In the genomic region with DNA sequence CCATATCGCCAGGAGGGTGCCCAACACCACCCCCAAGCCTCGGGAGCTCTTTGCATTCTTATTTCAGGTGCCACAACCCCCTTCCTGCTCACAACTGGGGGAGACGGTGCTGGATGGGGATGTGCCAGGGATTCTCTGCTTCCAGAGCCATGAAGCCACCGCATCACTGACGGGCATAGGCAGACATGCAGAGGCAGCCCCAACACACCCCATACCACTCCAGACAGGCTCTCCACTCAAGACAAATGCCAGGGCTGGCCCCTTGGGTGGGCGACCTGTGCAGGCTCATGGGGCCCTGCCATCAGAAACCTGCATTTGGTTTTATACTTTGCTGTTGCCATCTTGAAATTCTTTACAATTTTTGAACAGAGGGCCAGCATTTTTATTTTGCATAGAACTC, we compare ENCODE assay signal across 18 cellular contexts. TPM values are rescaled to one million over a fixed set of nuclear protein-coding genes. Genes with fewer than 3 reads are reported as not detected.
DNase-seq lines count a peak whose midpoint lies in the region; ATAC-seq, FAIRE-seq and TF ChIP-seq lines count a peak whose summit lies in the region.
"Had no signal": no experiment of that assay in that cellular context is flagged by ENCODE, and none has a peak within 500 bp of the region (broad histone marks: within the 10 kb centered on the region; RNA-seq: fewer than 3 reads in every experiment).

No MANE protein-coding gene starts in this region.

- no TSS peak for BruUV-seq in IMR-90 (replicated peaks; lab: Mats Ljungman, UMichigan)

- no peak overlapping the region for H2BK15ac ChIP-seq in IMR-90 (ENCODE audit: low read depth, low read length)
- 0 out of 2 replicates have a peak overlapping the region, but pooled peaks have one; percentile 61 for H2BK15ac ChIP-seq in H1 (ENCODE audit: low read length)

- TF ChIP-seq RAD21 in A549 (conservative IDR thresholded peaks at IDR 0.05 in 1 of 2, IDR thresholded peaks at IDR 0.05 in 1 of 2) (no peak), IMR-90 (IDR thresholded peaks at IDR 0.05; ENCODE audit: low read length) (no peak), H1 (IDR thresholded peaks at IDR 0.05 in 1 of 2, conservative IDR thresholded peaks at IDR 0.05 in 1 of 2; ENCODE audit: low read depth in 2 of 2, low read length in 2 of 2) (no peak)

- H2AK5ac ChIP-seq in IMR-90 (ENCODE audit: low read depth, low read length), result no peak overlapping the region
- no peak overlapping the region for H2AK5ac ChIP-seq in H1 (ENCODE audit: low read depth, low read length)

- no peak overlapping the region for H2BK12ac ChIP-seq in H1 (ENCODE audit: low read depth, low read length)

- in situ Hi-C loops in IMR-90 (cut with MboI; ENCODE audit: low sequenced_read_pairs), result loop anchor here (10.0 kb wide), 2 partner anchors 224 to 464 kb away; partner anchors contain the start of gene FAN1

- H3K36me3 Mint-ChIP-seq in stimulated activated memory B cell treated with anti-CD40 and anti-IgM and Interleukin-4, amounts not matched to agents 10 μg/mL and 1 μg/mL and 100 μg/mL, for 72 hours, result no peaks in the 10 kb centered on the region
- no peaks in the 10 kb centered on the region for H3K36me3 Mint-ChIP-seq in T-helper 2 cell treated with Interferon-gamma antibody and Interleukin-4, amounts not matched to agents 5 μg/mL and 100 μg/mL, for 36 hours (ENCODE audit: low read depth)
- H3K36me3 Mint-ChIP-seq: IgD-negative memory B cell had no signal

- H3K4me3 ChIP-seq in A549 (no peak overlapping the region), IMR-90 (ENCODE audit: insufficient read depth, low read depth, low read length) (no peak overlapping the region), H1 (ENCODE audit: extremely low read depth in 1 of 4, insufficient read depth in 2 of 4, low read depth in 3 of 4, low read length in 4 of 4) (no peak overlapping the region), uterus (no peak overlapping the region)

- H3K4me1 ChIP-seq in A549 (0 out of 3 replicates have a peak, but pooled peaks cover 3% of the 10 kb centered on the region), IMR-90 (ENCODE audit: control insufficient read depth, insufficient read depth, low read length) (peaks cover 4% of the 10 kb centered on the region), H1 (replicated peaks in 1 of 4; ENCODE audit: control insufficient read depth in 3 of 4, insufficient read depth in 4 of 4, low read length in 3 of 4) (no peaks in the 10 kb centered on the region; a peak in 3 of 7 replicates), uterus (no peaks in the 10 kb centered on the region)
- H3K4me1 ChIP-seq: Caco-2 had no signal

- peak overlapping the region; percentile 46 for H2AFZ ChIP-seq in IMR-90 (replicated peaks; ENCODE audit: low read length, poor library complexity)
- no peak overlapping the region for H2AFZ ChIP-seq in H1 (ENCODE audit: low read length)

- no peak for TF ChIP-seq POLR2A in A549 (IDR thresholded peaks at IDR 0.05; ENCODE audit: low read length)
- no peak for TF ChIP-seq POLR2A in IMR-90 (IDR thresholded peaks at IDR 0.05; ENCODE audit: low read depth, low read length)
- no peak for TF ChIP-seq POLR2A in H1 (IDR thresholded peaks at IDR 0.05; ENCODE audit: control extremely low read depth in 1 of 2, low read depth in 2 of 2, low read length in 2 of 2)
- TF ChIP-seq POLR2A in uterus (IDR thresholded peaks at IDR 0.05), result no peak

- H3K4me2 ChIP-seq in A549 (peak overlapping the region; percentile 82), IMR-90 (ENCODE audit: low read depth, low read length) (no peak overlapping the region), H1 (ENCODE audit: insufficient read depth in 1 of 2, low read depth in 2 of 2, low read length in 2 of 2) (no peak overlapping the region)

- H3K27ac ChIP-seq in A549 (no peak overlapping the region), IMR-90 (ENCODE audit: insufficient read depth, low read length) (no peak overlapping the region), H1 (ENCODE audit: low read depth, low read length) (no peak overlapping the region), uterus (no peak overlapping the region)
- H3K27ac ChIP-seq: C4-2B, HL-60 had no signal

- H3K4me1 Mint-ChIP-seq in stimulated activated memory B cell treated with anti-CD40 and anti-IgM and Interleukin-4, amounts not matched to agents 10 μg/mL and 1 μg/mL and 100 μg/mL, for 72 hours, result peaks cover 13% of the 10 kb centered on the region
- H3K4me1 Mint-ChIP-seq in T-helper 2 cell treated with Interferon-gamma antibody and Interleukin-4, amounts not matched to agents 5 μg/mL and 100 μg/mL, for 36 hours (ENCODE audit: low read depth), result peaks cover 2% of the 10 kb centered on the region

- TF ChIP-seq EP300 in A549 (IDR thresholded peaks at IDR 0.05) (no peak), H1 (IDR thresholded peaks at IDR 0.05; ENCODE audit: borderline replicate concordance in 1 of 2, low read depth in 2 of 2, low read length in 2 of 2) (no peak)

- no peaks in the 10 kb centered on the region for H3K79me1 ChIP-seq in IMR-90 (ENCODE audit: low read depth in 1 of 2, low read length in 2 of 2)
- no peaks in the 10 kb centered on the region for H3K79me1 ChIP-seq in H1 (ENCODE audit: low read depth, low read length)

- CTCF ChIA-PET in A549 (lab: Yijun Ruan, JAX), result interaction anchor here (0.6 to 6.8 kb wide), 61 partner anchors 8 to 501 kb away, joined by 3 to 91 read pairs (median 6); partner anchors contain the start of genes FAN1 and TRPM1
- CTCF ChIA-PET in IMR-90 (lab: Yijun Ruan, JAX), result interaction anchor here (0.8 to 2.0 kb wide), 13 partner anchors 10 to 362 kb away, joined by 3 to 10 read pairs (median 4); partner anchors contain the start of gene MTMR10
- CTCF ChIA-PET in H1 (lab: Charles Lee; ENCODE audit: partially characterized antibody), result interaction anchor here (0.6 to 5.5 kb wide), 68 partner anchors 9 to 466 kb away, joined by 3 to 40 read pairs (median 5); partner anchors contain the start of genes MTMR10 and TRPM1

- 46% methylated on average over 6 of the region's 6 CpGs for WGBS in A549 (ENCODE audit: missing lambda C conversion rate)
- WGBS in IMR-90 (ENCODE audit: extremely low coverage in 2 of 2, insufficient read length in 1 of 2), 2 experiments, result 63% methylated on average over 1 of the region's 6 CpGs; no CpG with 5 or more reads in 1 of the 2 experiments
- 83% methylated on average over 6 of the region's 6 CpGs; no CpG with 5 or more reads in 1 of the 2 experiments for WGBS in H1 (ENCODE audit: extremely low coverage in 1 of 2, insufficient coverage in 1 of 2, insufficient read length in 1 of 2, insufficient replicate concordance in 2 of 2, low coverage in 1 of 2, low lambda C conversion rate in 2 of 2, missing lambda C conversion rate in 1 of 2), 2 experiments

- no peak overlapping the region for H4K5ac ChIP-seq in IMR-90 (ENCODE audit: low read depth, low read length)
- no peak overlapping the region for H4K5ac ChIP-seq in H1 (ENCODE audit: insufficient read length, low read depth, low read length)

- H3K9me1 ChIP-seq in IMR-90 (ENCODE audit: insufficient read depth, low read length), result no peaks in the 10 kb centered on the region

- H3K9ac ChIP-seq in IMR-90 (ENCODE audit: low read depth, low read length) (no peak overlapping the region), H1 (replicated peaks in 1 of 4; ENCODE audit: extremely low read depth in 1 of 4, low read depth in 3 of 4, low read length in 3 of 4) (no peak overlapping the region)

- peaks cover 13% of the 10 kb centered on the region for H3K27me3 ChIP-seq in IMR-90 (ENCODE audit: control insufficient read depth, insufficient read depth, low read length)
- no peaks in the 10 kb centered on the region for H3K27me3 ChIP-seq in H1 (replicated peaks in 1 of 4; ENCODE audit: control insufficient read depth in 3 of 4, extremely low read depth in 1 of 4, insufficient read depth in 3 of 4, low read length in 3 of 4)
- no peaks in the 10 kb centered on the region for H3K27me3 ChIP-seq in uterus

- intact Hi-C loops in IMR-90 (cut with micrococcal nuclease), result loop anchor here (2.0 kb wide), 3 partner anchors 174 to 464 kb away; no protein-coding TSS in a partner anchor
- intact Hi-C loops in uterus (cut with DNase I; ENCODE audit: low total_unique reads), result no loop called here

- H3K14ac ChIP-seq in IMR-90 (replicated peaks; ENCODE audit: low read depth, low read length) (no peak overlapping the region), H1 (ENCODE audit: insufficient read length) (no peak overlapping the region)

- H3K23ac ChIP-seq in IMR-90 (ENCODE audit: low read depth, low read length), result no peak overlapping the region
- no peak overlapping the region for H3K23ac ChIP-seq in H1 (ENCODE audit: insufficient read length)

- H3K4me3 Mint-ChIP-seq in stimulated activated memory B cell treated with anti-CD40 and anti-IgM and Interleukin-4, amounts not matched to agents 10 μg/mL and 1 μg/mL and 100 μg/mL, for 72 hours, result no peak overlapping the region
- H3K4me3 Mint-ChIP-seq in T-helper 2 cell treated with Interferon-gamma antibody and Interleukin-4, amounts not matched to agents 5 μg/mL and 100 μg/mL, for 36 hours, result no peak overlapping the region
- H3K4me3 Mint-ChIP-seq: CD4-positive, alpha-beta T cell; HFFc6 had no signal

- H3K36me3 ChIP-seq in IMR-90 (ENCODE audit: control insufficient read depth, insufficient read depth, low read length), result no peaks in the 10 kb centered on the region
- no peaks in the 10 kb centered on the region for H3K36me3 ChIP-seq in H1 (ENCODE audit: control insufficient read depth in 2 of 4, insufficient read depth in 4 of 4, low read length in 3 of 4)
- H3K36me3 ChIP-seq in uterus, result no peaks in the 10 kb centered on the region

- H3K9me3 Mint-ChIP-seq in stimulated activated memory B cell treated with anti-CD40 and anti-IgM and Interleukin-4, amounts not matched to agents 10 μg/mL and 1 μg/mL and 100 μg/mL, for 72 hours, result no peaks in the 10 kb centered on the region
- H3K9me3 Mint-ChIP-seq in T-helper 2 cell treated with Interferon-gamma antibody and Interleukin-4, amounts not matched to agents 5 μg/mL and 100 μg/mL, for 36 hours, result no peaks in the 10 kb centered on the region
- H3K9me3 Mint-ChIP-seq: CD4-positive, alpha-beta T cell; HFFc6; IgD-negative memory B cell had no signal

- dilution Hi-C loops in IMR-90 (cut with HindIII; ENCODE audit: low sequenced_read_pairs, unreplicated experiment), result no loop called here

- H3K9me3 ChIP-seq in A549 (no peaks in the 10 kb centered on the region; the same call in 2 of the 3 replicates), IMR-90 (ENCODE audit: control insufficient read depth, insufficient read depth, low read length) (no peaks in the 10 kb centered on the region), H1 (ENCODE audit: insufficient read depth in 2 of 2, low read depth in 1 of 2, low read length in 1 of 2) (peaks cover 0 to under 1% of the 10 kb centered on the region in 2 experiments; a peak in 2 of 4 replicates), uterus (no peaks in the 10 kb centered on the region)
- H3K9me3 ChIP-seq: Caco-2 had no signal

- H4K20me1 ChIP-seq in IMR-90 (ENCODE audit: insufficient read depth, low read length), result no peaks in the 10 kb centered on the region
- no peaks in the 10 kb centered on the region for H4K20me1 ChIP-seq in H1 (replicated peaks in 1 of 2; ENCODE audit: control insufficient read depth in 1 of 2, insufficient read depth in 2 of 2, low read length in 2 of 2)

- H2AK9ac ChIP-seq in IMR-90 (replicated peaks; ENCODE audit: low read depth, low read length, poor library complexity), result no peak overlapping the region

- H3K23me2 ChIP-seq in H1 (ENCODE audit: low read depth, low read length), result no peaks in the 10 kb centered on the region

- no peak overlapping the region for H3K18ac ChIP-seq in IMR-90 (ENCODE audit: low read depth, low read length)
- no peak overlapping the region for H3K18ac ChIP-seq in H1 (ENCODE audit: extremely low read depth, low read length)

- H3K4ac ChIP-seq in IMR-90 (ENCODE audit: low read depth, low read length), result no peak overlapping the region
- no peak overlapping the region for H3K4ac ChIP-seq in H1 (replicated peaks; ENCODE audit: insufficient read length, low read depth, low read length)

- H2BK120ac ChIP-seq in IMR-90 (ENCODE audit: low read depth, low read length) (no peak overlapping the region), H1 (replicated peaks; ENCODE audit: low read depth, low read length) (no peak overlapping the region)

- H3K27me3 Mint-ChIP-seq in stimulated activated memory B cell treated with anti-CD40 and anti-IgM and Interleukin-4, amounts not matched to agents 10 μg/mL and 1 μg/mL and 100 μg/mL, for 72 hours, result no peaks in the 10 kb centered on the region
- H3K27me3 Mint-ChIP-seq in T-helper 2 cell treated with Interferon-gamma antibody and Interleukin-4, amounts not matched to agents 5 μg/mL and 100 μg/mL, for 36 hours (ENCODE audit: low read depth), result peaks cover 3% of the 10 kb centered on the region
- H3K27me3 Mint-ChIP-seq: CD4-positive, alpha-beta T cell had no signal

- no peak overlapping the region for H3K56ac ChIP-seq in IMR-90 (ENCODE audit: extremely low read depth, insufficient read depth, low read length)
- no peak overlapping the region for H3K56ac ChIP-seq in H1 (replicated peaks; ENCODE audit: insufficient read length, low read depth, low read length)

- no peaks in the 10 kb centered on the region for H3K79me2 ChIP-seq in H1 (ENCODE audit: control insufficient read depth in 1 of 2, insufficient read depth in 2 of 2, low read length in 2 of 2)

- H4K91ac ChIP-seq in IMR-90 (ENCODE audit: insufficient read depth, low read depth, low read length), result no peak overlapping the region
- no peak overlapping the region for H4K91ac ChIP-seq in H1 (replicated peaks; ENCODE audit: insufficient read length, low read length)

- no peak overlapping the region for H2BK20ac ChIP-seq in IMR-90 (ENCODE audit: low read depth, low read length)
- H2BK20ac ChIP-seq in H1 (ENCODE audit: low read length), result no peak overlapping the region

- H3K27ac Mint-ChIP-seq in stimulated activated memory B cell treated with anti-CD40 and anti-IgM and Interleukin-4, amounts not matched to agents 10 μg/mL and 1 μg/mL and 100 μg/mL, for 72 hours, result no peak overlapping the region
- no peak overlapping the region for H3K27ac Mint-ChIP-seq in T-helper 2 cell treated with Interferon-gamma antibody and Interleukin-4, amounts not matched to agents 5 μg/mL and 100 μg/mL, for 36 hours
- H3K27ac Mint-ChIP-seq: CD4-positive, alpha-beta T cell; HFFc6; IgD-negative memory B cell had no signal

- peak in 1 of 2 experiments; percentile 25; a peak in 2 of 6 replicates for ATAC-seq in A549
- ATAC-seq in IMR-90 (ENCODE audit: low read depth), result no peak
- ATAC-seq in stimulated activated memory B cell treated with anti-CD40 and anti-IgM and Interleukin-4, amounts not matched to agents 10 μg/mL and 1 μg/mL and 100 μg/mL, for 72 hours, result peak; percentile 34

- FAIRE-seq in A549 (lab: Jason Lieb, UNC), result no peak
- FAIRE-seq in H1 (lab: Jason Lieb, UNC), result no peak
- FAIRE-seq: D721Med, G401.6, H54 had no signal

- H2BK5ac ChIP-seq in IMR-90 (ENCODE audit: low read depth, low read length, poor library complexity, severe bottlenecking) (no peak overlapping the region), H1 (ENCODE audit: low read depth, low read length) (no peak overlapping the region)

- TF ChIP-seq CTCF in A549 (IDR thresholded peaks at IDR 0.05) (no peak), IMR-90 (conservative IDR thresholded peaks at IDR 0.05; ENCODE audit: low read depth, low read length) (no peak), H1 (IDR thresholded peaks at IDR 0.05; ENCODE audit: control extremely low read depth in 1 of 3, insufficient read depth in 1 of 3, low read depth in 1 of 3, low read length in 3 of 3) (no peak), uterus (IDR thresholded peaks at IDR 0.05) (no peak)

- H4K8ac ChIP-seq in IMR-90 (ENCODE audit: low read depth in 2 of 2, low read length in 2 of 2), result no peak overlapping the region
- H4K8ac ChIP-seq in H1 (ENCODE audit: extremely low read depth, insufficient read depth, low read length), result no peak overlapping the region; the same call in 1 of the 2 replicates

- DNase-seq in A549 (ENCODE audit: low read depth in 1 of 2, low spot score in 1 of 2) (no peak), IMR-90 (no peak), H1 (ENCODE audit: low read depth in 1 of 2, low spot score in 2 of 2) (no peak), uterus (no peak), NCI-H1436 (lab: John Stamatoyannopoulos, UW) (no peak)
- DNase-seq in T-helper 2 cell treated with Interferon-gamma antibody and Interleukin-4, amounts not matched to agents 5 μg/mL and 100 μg/mL, for 36 hours (ENCODE audit: low spot score), result no peak
- DNase-seq: 8988T had no signal

- POLR2A ChIA-PET in A549 (lab: Yijun Ruan, JAX) (interaction anchor here (0.6 to 1.5 kb wide), 2 partner anchors 137 to 451 kb away, joined by 6 to 17 read pairs; partner anchors contain the start of gene MTMR10), IMR-90 (lab: Charles Lee; ENCODE audit: unreplicated experiment) (no interaction called here), H1 (lab: Charles Lee; ENCODE audit: partially characterized antibody) (no interaction called here)

RNA-seq across cellular contexts. Expression of gene TRPM1, which starts 27.0 kb away (rescaled TPM):
- not detected in 2 replicates for polyA plus RNA-seq in A549 (2011; rRNA removed)
- not detected in 2 replicates for polyA plus RNA-seq in A549 (2012; cell fraction: cytosol; rRNA removed)
- polyA plus RNA-seq in A549 (2012; cell fraction: nucleus; rRNA removed), result not detected in 2 replicates
- not detected in 3 replicates for polyA plus RNA-seq in A549 (2017; fragmentation: RNase III; extraction: RNeasy Plus Mini Kit Qiagen cat#74134 plus additional on column Dnase treatment)
- polyA minus RNA-seq in A549 (2011; rRNA and poly(A)+ RNA removed), result not detected in 2 replicates
- total RNA-seq in IMR-90 (2012; rRNA removed), result 0.28 TPM in 1 of 2 replicates, not detected in the other
- polyA plus RNA-seq in IMR-90 (2012; rRNA removed), result not detected in 2 replicates
- 0.03 TPM in 1 of 2 replicates, not detected in the other for polyA plus RNA-seq in IMR-90 (2012; cell fraction: cytosol; rRNA removed)
- polyA plus RNA-seq in IMR-90 (2012; cell fraction: nucleus; rRNA removed; ENCODE audit: low replicate concordance), result 0.15 TPM in 1 of 2 replicates, not detected in the other
- total RNA-seq in H1 (2021; fragmentation: NEBNext Ultra II Directional; extraction: Animal tissue kit (Norgen Biotek cat#: 25700)), result not detected in 2 replicates
- 0.05 and 0.16 TPM in 2 replicates for polyA plus RNA-seq in H1 (2011; rRNA removed)
- 0.08 TPM for polyA plus RNA-seq in H1 (2011; cell fraction: cytosol; rRNA removed)
- polyA plus RNA-seq in H1 (2011; cell fraction: nucleus; rRNA removed), result 0.21 TPM
- 0.07 to 0.17 TPM in 2 of 4 replicates, not detected in the others for polyA plus RNA-seq in H1 (2012, experiment 1 of 2)
- not detected for polyA plus RNA-seq in H1 (2012, experiment 2 of 2)
- 0.24 TPM for polyA plus RNA-seq in H1 (2013, experiment 1 of 2)
- 0.33 TPM for polyA plus RNA-seq in H1 (2013, experiment 2 of 2)
- polyA minus RNA-seq in H1 (2011; rRNA and poly(A)+ RNA removed), result 0.12 and 0.25 TPM in 2 replicates
- not detected for polyA minus RNA-seq in H1 (2011; cell fraction: cytosol; rRNA and poly(A)+ RNA removed)
- not detected for polyA minus RNA-seq in H1 (2011; cell fraction: nucleus; rRNA and poly(A)+ RNA removed)
- total RNA-seq in uterus, result not detected
- total RNA-seq: Caco-2; CD4-positive, alpha-beta T cell; HT1080 had no signal
- polyA plus RNA-seq: IgD-negative memory B cell had no signal
